In genomic region chr9:12955510-12956163, GRCh38 we compare ENCODE assay signal across 15 cellular contexts.
DNase-seq lines count a peak whose midpoint lies in the region; ATAC-seq and TF ChIP-seq lines count a peak whose summit lies in the region.
"Had no signal": no experiment of that assay in that cellular context is flagged by ENCODE, and none has a peak within 500 bp of the region (broad histone marks: within the 10 kb centered on the region; RNA-seq: fewer than 3 reads in every experiment).

No MANE protein-coding gene starts in this region.

- no peak overlapping the region for H3K9ac ChIP-seq in mesenchymal stem cell (ENCODE audit: low read length)

- H2BK12ac ChIP-seq in mesenchymal stem cell (ENCODE audit: low read length in 2 of 2): peak overlapping the region; percentile 90 to 96

- no peaks in the 10 kb centered on the region; the same call in 1 of the 2 replicates for H3K27me3 Mint-ChIP-seq in WTC11 (ENCODE audit: low read depth)
- H3K27me3 Mint-ChIP-seq: stimulated activated memory B cell treated with anti-CD40 and anti-IgM and Interleukin-4, amounts not matched to agents 10 μg/mL and 1 μg/mL and 100 μg/mL, for 72 hours had no signal

- peaks cover 8% of the 10 kb centered on the region for H3K9me3 ChIP-seq in mesenchymal stem cell (ENCODE audit: control insufficient read depth, low read length)
- H3K9me3 ChIP-seq: ovary, upper lobe of left lung had no signal

- peaks cover 40% of the 10 kb centered on the region for H3K4me1 Mint-ChIP-seq in WTC11
- H3K4me1 Mint-ChIP-seq: stimulated activated memory B cell treated with anti-CD40 and anti-IgM and Interleukin-4, amounts not matched to agents 10 μg/mL and 1 μg/mL and 100 μg/mL, for 72 hours had no signal

- H4K91ac ChIP-seq in mesenchymal stem cell (ENCODE audit: low read length): peak overlapping the region; percentile 64

- H2BK15ac ChIP-seq in mesenchymal stem cell (ENCODE audit: low read depth, poor library complexity, severe bottlenecking): peak overlapping the region; percentile 80

- H3K27ac ChIP-seq in mesenchymal stem cell (ENCODE audit: low read length, poor library complexity, severe bottlenecking): peak overlapping the region; percentile 57
- H3K27ac ChIP-seq: ovary, upper lobe of left lung had no signal

- CTCF ChIA-PET in WTC11 (lab: Charles Lee): interaction anchor here (0.6 kb wide), 1 partner anchor 65 kb away, joined by 4 read pairs; no protein-coding TSS in a partner anchor

- no peak overlapping the region for H2AK5ac ChIP-seq in mesenchymal stem cell (ENCODE audit: low read length, severe bottlenecking)

- POLR2A ChIA-PET in WTC11 (lab: Charles Lee): no interaction called here

- H3K4me3 Mint-ChIP-seq in WTC11: no peak overlapping the region
- H3K4me3 Mint-ChIP-seq: stimulated activated memory B cell treated with anti-CD40 and anti-IgM and Interleukin-4, amounts not matched to agents 10 μg/mL and 1 μg/mL and 100 μg/mL, for 72 hours had no signal

- peak; percentile 70 for ATAC-seq in WTC11
- no peak for ATAC-seq in GM21576 (IDR thresholded peaks at IDR 0.05; ENCODE audit: unreplicated experiment)
- ATAC-seq in HG03025 (IDR thresholded peaks at IDR 0.05; ENCODE audit: low FRiP score, unreplicated experiment): no peak
- ATAC-seq: stimulated activated memory B cell treated with anti-CD40 and anti-IgM and Interleukin-4, amounts not matched to agents 10 μg/mL and 1 μg/mL and 100 μg/mL, for 72 hours had no signal

- H3K36me3 Mint-ChIP-seq in WTC11: peaks cover 76% of the 10 kb centered on the region
- H3K36me3 Mint-ChIP-seq: stimulated activated memory B cell treated with anti-CD40 and anti-IgM and Interleukin-4, amounts not matched to agents 10 μg/mL and 1 μg/mL and 100 μg/mL, for 72 hours had no signal

- H4K8ac ChIP-seq in mesenchymal stem cell (ENCODE audit: low read length): peak overlapping the region; percentile 66

- no peaks in the 10 kb centered on the region for H3K36me3 ChIP-seq in mesenchymal stem cell (ENCODE audit: control insufficient read depth in 1 of 2, insufficient read depth in 2 of 2, low read depth in 1 of 2, low read length in 2 of 2)
- H3K36me3 ChIP-seq: ovary, upper lobe of left lung had no signal

- peak overlapping the region in 1 of 2 experiments; percentile 52 for H3K23ac ChIP-seq in mesenchymal stem cell (ENCODE audit: low read length in 2 of 2)

- H3K4me3 ChIP-seq in mesenchymal stem cell (ENCODE audit: insufficient read depth in 1 of 2, low read depth in 1 of 2, low read length in 2 of 2): no peak overlapping the region
- H3K4me3 ChIP-seq: ovary, upper lobe of left lung had no signal

- peak overlapping the region; percentile 14 for H2BK5ac ChIP-seq in mesenchymal stem cell (ENCODE audit: low read depth, low read length, poor library complexity, severe bottlenecking)

- no peaks in the 10 kb centered on the region for H3K79me1 ChIP-seq in mesenchymal stem cell (replicated peaks; ENCODE audit: low read length, poor library complexity, severe bottlenecking)

- peak; percentile 27 for DNase-seq in NCI-H345 (lab: John Stamatoyannopoulos, UW)
- no peak for DNase-seq in NCI-H345 treated with DMSO at 0.1 percent for 48 hours (lab: John Stamatoyannopoulos, UW; ENCODE audit: unreplicated experiment)
- peak; percentile 52 for DNase-seq in WTC11 (ENCODE audit: low spot score)
- DNase-seq in mesenchymal stem cell: no peak
- DNase-seq in 8988T: no peak
- no peak for DNase-seq in NK-92 (lab: John Stamatoyannopoulos, UW; ENCODE audit: unreplicated experiment)
- DNase-seq: activated gamma-delta T cell, EL, NCI-H1048, ovary, T-helper 9 cell, upper lobe of left lung had no signal

- H3K27ac Mint-ChIP-seq in WTC11: peak overlapping the region; percentile 90; the same call in 1 of the 2 replicates
- H3K27ac Mint-ChIP-seq: stimulated activated memory B cell treated with anti-CD40 and anti-IgM and Interleukin-4, amounts not matched to agents 10 μg/mL and 1 μg/mL and 100 μg/mL, for 72 hours had no signal

- peak overlapping the region in 1 of 2 experiments; percentile 89 for H3K14ac ChIP-seq in mesenchymal stem cell (ENCODE audit: low read length in 2 of 2)

- peak overlapping the region; percentile 16 to 92 for H3K18ac ChIP-seq in mesenchymal stem cell (ENCODE audit: low read depth in 1 of 2, low read length in 2 of 2)

- H3K4me1 ChIP-seq in mesenchymal stem cell (ENCODE audit: control insufficient read depth, insufficient read depth, low read depth, low read length): peaks cover 6% of the 10 kb centered on the region
- H3K4me1 ChIP-seq: upper lobe of left lung had no signal

- no peaks in the 10 kb centered on the region for H3K27me3 ChIP-seq in mesenchymal stem cell (ENCODE audit: control insufficient read depth in 1 of 2, insufficient read depth in 1 of 2, low read length in 2 of 2)
- H3K27me3 ChIP-seq: ovary, upper lobe of left lung had no signal

- no peak for TF ChIP-seq CTCF in WTC11 (IDR thresholded peaks at IDR 0.05)

- peaks cover 40% of the 10 kb centered on the region for H3K9me3 Mint-ChIP-seq in WTC11

- peak overlapping the region; percentile 32 to 39 for H3K4ac ChIP-seq in mesenchymal stem cell (ENCODE audit: low read depth in 1 of 2, low read length in 2 of 2)

- 59% methylated on average over 11 of the region's 11 CpGs for WGBS in mesenchymal stem cell

- peak overlapping the region; percentile 38 for H3K4me2 ChIP-seq in mesenchymal stem cell (ENCODE audit: low read length, poor library complexity, severe bottlenecking)

- H2AFZ ChIP-seq in mesenchymal stem cell (ENCODE audit: low read depth, low read length): peak overlapping the region; percentile 76

- H2BK120ac ChIP-seq in mesenchymal stem cell (ENCODE audit: low read depth, low read length): peak overlapping the region; percentile 77

TF ChIP-seq in WTC11, 78 proteins besides CTCF, POLR2A, EP300 and RAD21 (continues in another document):
- TF ChIP-seq FOXJ3 (CRISPR knock-in tag; IDR thresholded peaks at IDR 0.05; ENCODE audit: borderline replicate concordance) (no peak), ZNF423 (CRISPR knock-in tag; IDR thresholded peaks at IDR 0.05) (peak; percentile 66; the same call in 1 of the 2 replicates), ZNF317 (CRISPR knock-in tag; IDR thresholded peaks at IDR 0.05; ENCODE audit: borderline replicate concordance, low read depth) (no peak), AR (CRISPR knock-in tag; IDR thresholded peaks at IDR 0.05) (0 out of 2 replicates have a peak, but pooled peaks have one; percentile 55), ZNF121 (CRISPR knock-in tag; IDR thresholded peaks at IDR 0.05) (no peak), SP1 (CRISPR knock-in tag; conservative IDR thresholded peaks at IDR 0.05) (no peak), ETV6 (CRISPR knock-in tag; IDR thresholded peaks at IDR 0.05) (peak; percentile 87; the same call in 1 of the 2 replicates), TCF7 (CRISPR knock-in tag; IDR thresholded peaks at IDR 0.05; ENCODE audit: low read depth) (no peak), NFATC4 (CRISPR knock-in tag; IDR thresholded peaks at IDR 0.05) (0 out of 2 replicates have a peak, but pooled peaks have one; percentile 16), TEAD1 (CRISPR knock-in tag; IDR thresholded peaks at IDR 0.05) (peak; percentile 64; the same call in 1 of the 2 replicates), ZNF532 (CRISPR knock-in tag; IDR thresholded peaks at IDR 0.05; ENCODE audit: borderline replicate concordance) (no peak)

Comparison
In these comparisons a context has a peak if more than half of its experiments do, and no peak if none do; other contexts are left out.
1. DNase-seq: peak in NCI-H345 (single experiment) and WTC11 (single experiment); none in NCI-H345 treated with DMSO at 0.1 percent for 48 hours (single experiment), mesenchymal stem cell (single experiment), 8988T (single experiment) and NK-92 (single experiment).